ENCODE assay signal across 13 cellular contexts in the genomic region with DNA sequence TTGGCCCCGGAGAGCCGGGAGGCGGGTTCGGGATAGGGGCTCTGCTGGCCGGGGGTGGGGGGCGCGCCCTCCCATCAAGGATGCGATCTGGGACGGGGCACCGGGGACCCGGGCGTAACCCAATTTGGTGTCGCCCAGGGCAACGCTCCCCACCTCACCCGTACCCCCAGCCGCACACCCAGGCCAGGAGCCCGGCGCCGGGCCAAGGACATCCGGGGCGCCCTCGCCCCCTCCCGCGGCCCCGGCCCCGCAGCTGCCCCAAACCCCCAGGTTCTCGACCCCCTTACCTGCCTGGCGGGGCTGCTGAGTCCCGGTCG. TPM values are rescaled to one million over a fixed set of nuclear protein-coding genes. Genes with fewer than 3 reads are reported as not detected.
A peak's percentile ranks its signal among the peaks of the same experiment; 100 is the strongest.
DNase-seq lines count a peak whose midpoint lies in the region; ATAC-seq and TF ChIP-seq lines count a peak whose summit lies in the region.
"Had no signal": no experiment of that assay in that cellular context is flagged by ENCODE, and none has a peak within 500 bp of the region (broad histone marks: within the 10 kb centered on the region; RNA-seq: fewer than 3 reads in every experiment).

No MANE protein-coding gene starts in this region.

- intact Hi-C loops in gastrocnemius medialis (cut with DNase I; ENCODE audit: low total_unique reads), result no loop called here

- H3K9me3 ChIP-seq in MG63, result no peaks in the 10 kb centered on the region
- no peaks in the 10 kb centered on the region for H3K9me3 ChIP-seq in gastrocnemius medialis

- in situ Hi-C loops in gastrocnemius medialis (cut with MboI; ENCODE audit: low sequenced_read_pairs in 4 of 4), result no loop called here

- CTCF ChIA-PET in BJ (lab: Yijun Ruan, JAX), result interaction anchor here (0.9 to 1.0 kb wide), 2 partner anchors 14 to 65 kb away, joined by 3 to 4 read pairs; no protein-coding TSS in a partner anchor

- H3K27me3 ChIP-seq in BJ (ENCODE audit: control insufficient read depth, insufficient read depth, low read length) (no peaks in the 10 kb centered on the region), MG63 (no peaks in the 10 kb centered on the region), gastrocnemius medialis (peaks cover 10 to 49% (median 42%) of the 10 kb centered on the region in 3 donors)

- DNase-seq in BJ (ENCODE audit: low read depth) (no peak), MG63 (no peak), fibroblast of mammary gland (ENCODE audit: low read depth) (no peak), gastrocnemius medialis (no peak), pons (ENCODE audit: low spot score) (no peak), NAMALWA (ENCODE audit: low spot score) (no peak)
- DNase-seq: retina, T1000 had no signal

- H3K27ac ChIP-seq in gastrocnemius medialis, result no peak overlapping the region

- no peak for ATAC-seq in gastrocnemius medialis
- no peak for ATAC-seq in HG03442 (IDR thresholded peaks at IDR 0.05; ENCODE audit: unreplicated experiment)
- no peak for ATAC-seq in GM21737 (IDR thresholded peaks at IDR 0.05; ENCODE audit: unreplicated experiment)
- ATAC-seq: Panc1 had no signal

- peaks cover 0 to 15% of the 10 kb centered on the region in 2 donors for H3K4me1 ChIP-seq in gastrocnemius medialis

- TF ChIP-seq POLR2A in gastrocnemius medialis (IDR thresholded peaks at IDR 0.05), result no peak

- POLR2A ChIA-PET in BJ (lab: Charles Lee), result no interaction called here

- TF ChIP-seq CTCF in BJ (IDR thresholded peaks at IDR 0.05; ENCODE audit: insufficient read depth, low read depth, low read length) (no peak), fibroblast of mammary gland (conservative IDR thresholded peaks at IDR 0.05; ENCODE audit: control insufficient read depth, insufficient read depth, low read depth, low read length) (no peak), gastrocnemius medialis (IDR thresholded peaks at IDR 0.05 in 4 of 5, conservative IDR thresholded peaks at IDR 0.05 in 1 of 5) (no peak)

- H3K36me3 ChIP-seq in BJ (ENCODE audit: control insufficient read depth, insufficient read depth, low read length), result no peaks in the 10 kb centered on the region; the same call in 1 of the 2 replicates
- H3K36me3 ChIP-seq in MG63, result no peaks in the 10 kb centered on the region
- H3K36me3 ChIP-seq in gastrocnemius medialis, result no peaks in the 10 kb centered on the region

- peak overlapping the region; percentile 56 for H3K4me3 ChIP-seq in BJ (ENCODE audit: low read depth, low read length)
- peak overlapping the region; percentile 47 for H3K4me3 ChIP-seq in MG63
- peak overlapping the region; percentile 35 for H3K4me3 ChIP-seq in fibroblast of mammary gland (ENCODE audit: control insufficient read depth, low read depth, low read length)
- H3K4me3 ChIP-seq in gastrocnemius medialis, result peak overlapping the region; percentile 24 to 35 (median 28)

RNA-seq across cellular contexts. Expression of gene SHANK1, which starts 0.5 kb away (rescaled TPM):
- polyA plus RNA-seq in BJ (2011; rRNA removed), result 1.6 and 1.8 TPM in 2 replicates
- polyA minus RNA-seq in BJ (2011; rRNA and poly(A)+ RNA removed), result 3.4 and 4.1 TPM in 2 replicates
- total RNA-seq in MG63 (2014; rRNA removed; shearing (Covaris generic); ENCODE audit: low replicate concordance), result 3.1 and 3.6 TPM in 2 replicates
- total RNA-seq in gastrocnemius medialis, result under 1 TPM in 1 of 4 donors, not detected in 3; 0.68 TPM
- total RNA-seq: CD8-positive, alpha-beta memory T cell had no signal
- polyA plus RNA-seq: CD8-positive, alpha-beta memory T cell had no signal

RNA-seq across cellular contexts. Expression of gene CLEC11A, which starts 4.1 kb away (rescaled TPM):
- 82.0 and 136 TPM in 2 replicates for polyA plus RNA-seq in BJ (2011; rRNA removed)
- polyA minus RNA-seq in BJ (2011; rRNA and poly(A)+ RNA removed), result 6.6 and 9.7 TPM in 2 replicates
- 105 and 139 TPM in 2 replicates for total RNA-seq in MG63 (2014; rRNA removed; shearing (Covaris generic); ENCODE audit: low replicate concordance)
- total RNA-seq in gastrocnemius medialis, result 1 to 10 TPM; 2.1 to 5.0 (median 2.7) TPM

RNA-seq across cellular contexts. Expression of gene GPR32, which starts 51.2 kb away (rescaled TPM):
- not detected in 2 replicates for polyA plus RNA-seq in BJ (2011; rRNA removed)
- polyA minus RNA-seq in BJ (2011; rRNA and poly(A)+ RNA removed), result not detected in 2 replicates
- total RNA-seq in MG63 (2014; rRNA removed; shearing (Covaris generic); ENCODE audit: low replicate concordance), result not detected in 2 replicates
- not detected for total RNA-seq in gastrocnemius medialis
- total RNA-seq: CD8-positive, alpha-beta memory T cell; mesenteric fat pad had no signal
- polyA plus RNA-seq: CD8-positive, alpha-beta memory T cell had no signal

Comparison
In these comparisons a context has a peak if more than half of its experiments do, and no peak if none do; other contexts are left out.
1. RNA of gene CLEC11A, which starts 4.1 kb away (total RNA-seq): 105 to 139 TPM in MG63; 2.1 to 5.0 TPM in gastrocnemius medialis; every median in the first group is over 10 times any median in the second.
2. Peak in every context shown above with its lines, with median percentiles within 50 percentile points of each other: H3K4me3 ChIP-seq.